In genomic region chr9:135061441-135061840, GRCh38 we compare ENCODE assay signal across 19 cellular contexts. TPM values are rescaled to one million over a fixed set of nuclear protein-coding genes. Genes with fewer than 3 reads are reported as not detected.
"Had no signal": no experiment of that assay in that cellular context is flagged by ENCODE, and none has a peak within 500 bp of the region (broad histone marks: within the 10 kb centered on the region; RNA-seq: fewer than 3 reads in every experiment).

No MANE protein-coding gene starts in this region.

- H3K36me3 Mint-ChIP-seq: activated CD4-positive, alpha-beta memory T cell treated with anti-CD3 and anti-CD28 coated beads for 36 hours had no signal

- DNase-seq: activated CD4-positive, alpha-beta memory T cell treated with anti-CD3 and anti-CD28 coated beads for 36 hours; activated CD4-positive, alpha-beta T cell treated with anti-CD3 and anti-CD28 coated beads for 48 hours; activated gamma-delta T cell treated with Interleukin-2 at 50 U/mL for 16 hours; activated T-cell treated with anti-CD3 and anti-CD28 coated beads for 4 hours; colonic mucosa; naive B cell; nucleus accumbens; stimulated activated CD4-positive, alpha-beta T cell treated with anti-CD3 and anti-CD28 coated beads, Interleukin-4, amount 100 ng/mL, for 4 hours; stimulated activated naive CD8-positive, alpha-beta T cell treated with anti-CD3 and anti-CD28 coated beads, Interleukin-15, Interleukin-2, amounts not matched to agents 100 U/mL and 50 U/mL, for 24 hours; substantia nigra; T-helper 17 cell had no signal

- H3K4me1 ChIP-seq: breast epithelium, colonic mucosa, heart left ventricle, tibial nerve, vagina had no signal

- H3K4me3 Mint-ChIP-seq: activated CD4-positive, alpha-beta memory T cell treated with anti-CD3 and anti-CD28 coated beads for 36 hours; central memory CD8-positive, alpha-beta T cell; T-helper 17 cell had no signal

- H3K27me3 ChIP-seq: colonic mucosa, vagina had no signal

- H3K9me3 ChIP-seq: colonic mucosa, vagina had no signal

- H3K27ac Mint-ChIP-seq: activated CD4-positive, alpha-beta memory T cell treated with anti-CD3 and anti-CD28 coated beads for 36 hours; activated naive CD4-positive, alpha-beta T cell treated with anti-CD3 and anti-CD28 coated beads, Interleukin-2, amount 50 U/mL, for 72 hours; naive B cell; T-helper 17 cell had no signal

- ATAC-seq: activated naive CD4-positive, alpha-beta T cell treated with anti-CD3 and anti-CD28 coated beads, Interleukin-2, amount 50 U/mL, for 72 hours; heart left ventricle; stimulated activated naive CD8-positive, alpha-beta T cell treated with anti-CD3 and anti-CD28 coated beads, Interleukin-15, Interleukin-2, amounts not matched to agents 100 U/mL and 50 U/mL, for 24 hours; T-helper 17 cell had no signal

- H3K27ac ChIP-seq: breast epithelium, colonic mucosa, heart left ventricle, tibial nerve, vagina had no signal

- H3K36me3 ChIP-seq: breast epithelium, colonic mucosa, heart left ventricle, tibial nerve, vagina had no signal

- H3K4me3 ChIP-seq: breast epithelium, colonic mucosa, heart left ventricle, lung, tibial nerve, vagina had no signal

- H3K4me1 Mint-ChIP-seq: central memory CD8-positive, alpha-beta T cell; naive B cell; T-helper 17 cell had no signal

RNA-seq across cellular contexts. Expression of gene OLFM1, which starts 26.0 kb away (rescaled TPM):
- total RNA-seq: activated CD4-positive, alpha-beta memory T cell treated with anti-CD3 and anti-CD28 coated beads for 36 hours; activated naive CD4-positive, alpha-beta T cell treated with anti-CD3 and anti-CD28 coated beads, Interleukin-2, amount 50 U/mL, for 72 hours; epithelial cell of proximal tubule; T-helper 17 cell had no signal
